ENCODE assay signal across 1 cellular context in genomic region chr17:28726396-28726911, GRCh38.
TF ChIP-seq lines count a peak whose summit lies in the region.

No MANE protein-coding gene starts in this region.

TF ChIP-seq in SK-N-SH, 30 proteins besides CTCF, POLR2A, EP300 and RAD21 (continued from another document):
- TF ChIP-seq ZBTB33 (IDR thresholded peaks at IDR 0.05; ENCODE audit: borderline replicate concordance, low read depth) (peak; percentile 79), TCF12 (IDR thresholded peaks at IDR 0.05) (no peak), RFX5 (IDR thresholded peaks at IDR 0.05; ENCODE audit: low read length) (no peak), MEF2A (IDR thresholded peaks at IDR 0.05; ENCODE audit: borderline replicate concordance, low read depth) (no peak), PBX3 (IDR thresholded peaks at IDR 0.05) (0 out of 2 replicates have a peak, but pooled peaks have one; percentile 15), SMC3 (IDR thresholded peaks at IDR 0.05; ENCODE audit: low read depth, low read length) (no peak), FOXJ3 (CRISPR knock-in tag; IDR thresholded peaks at IDR 0.05) (no peak), MXI1 (IDR thresholded peaks at IDR 0.05; ENCODE audit: low read depth, low read length) (peak; percentile 40; the same call in 1 of the 2 replicates), POLR2AphosphoS5 (IDR thresholded peaks at IDR 0.05; ENCODE audit: low read depth, low read length) (0 out of 2 replicates have a peak, but pooled peaks have one; percentile 2), IRF3 (IDR thresholded peaks at IDR 0.05; ENCODE audit: low read depth, low read length) (no peak), NFIC (IDR thresholded peaks at IDR 0.05; ENCODE audit: borderline replicate concordance) (no peak), ELF1 (IDR thresholded peaks at IDR 0.05) (no peak)
